In genomic region chr12:26606911-26607310, GRCh38 we compare ENCODE assay signal across 22 cellular contexts.
"Had no signal": no experiment of that assay in that cellular context is flagged by ENCODE, and none has a peak within 500 bp of the region (broad histone marks: within the 10 kb centered on the region; RNA-seq: fewer than 3 reads in every experiment).

No MANE protein-coding gene starts in this region.

- H3K27ac Mint-ChIP-seq: endodermal cell, mesothelial cell of epicardium had no signal

- DNase-seq: dermis blood vessel endothelial cell; dorsolateral prefrontal cortex; effector CD4-positive, alpha-beta T cell; effector memory CD4-positive, alpha-beta T cell; endodermal cell; erythroblast; esophagus squamous epithelium; foreskin keratinocyte; heart left ventricle; hypothalamus; left cardiac atrium; left lung; left ventricle myocardium superior; lower lobe of right lung; mesenchymal stem cell; mucosa of descending colon had no signal

- H3K4me1 ChIP-seq: esophagus squamous epithelium, foreskin keratinocyte, gastroesophageal sphincter, heart left ventricle, left lung, lower lobe of right lung had no signal

- H3K27ac ChIP-seq: coronary artery, epithelial cell of prostate, esophagus squamous epithelium, foreskin keratinocyte, gastroesophageal sphincter, heart left ventricle, hepatocyte, left lung, lower lobe of right lung had no signal

- H3K4me3 Mint-ChIP-seq: endodermal cell, mesothelial cell of epicardium had no signal

- H3K9me3 Mint-ChIP-seq: endodermal cell, mesothelial cell of epicardium had no signal

- H3K4me2 ChIP-seq: hepatocyte had no signal

- H3K79me2 ChIP-seq: hepatocyte had no signal

- H2AFZ ChIP-seq: hepatocyte had no signal

- H3K27me3 ChIP-seq: dorsolateral prefrontal cortex, esophagus squamous epithelium, foreskin keratinocyte, gastroesophageal sphincter, heart left ventricle, hepatocyte, left lung had no signal

- H3K4me1 Mint-ChIP-seq: endodermal cell, mesothelial cell of epicardium had no signal

- H3K9me3 ChIP-seq: esophagus squamous epithelium, gastroesophageal sphincter, heart left ventricle, left lung, lower lobe of right lung, mucosa of descending colon had no signal

- ATAC-seq: esophagus mucosa, foreskin keratinocyte, gastroesophageal sphincter, heart left ventricle, left cardiac atrium, left lung, left ventricle myocardium superior, lower lobe of right lung, mucosa of descending colon had no signal

- H3K4me3 ChIP-seq: coronary artery, dorsolateral prefrontal cortex, esophagus squamous epithelium, gastroesophageal sphincter, heart left ventricle, hepatocyte, left lung, lower lobe of right lung, mucosa of descending colon had no signal
